20 cellular contexts compared by ENCODE assay signal in the genomic region with DNA sequence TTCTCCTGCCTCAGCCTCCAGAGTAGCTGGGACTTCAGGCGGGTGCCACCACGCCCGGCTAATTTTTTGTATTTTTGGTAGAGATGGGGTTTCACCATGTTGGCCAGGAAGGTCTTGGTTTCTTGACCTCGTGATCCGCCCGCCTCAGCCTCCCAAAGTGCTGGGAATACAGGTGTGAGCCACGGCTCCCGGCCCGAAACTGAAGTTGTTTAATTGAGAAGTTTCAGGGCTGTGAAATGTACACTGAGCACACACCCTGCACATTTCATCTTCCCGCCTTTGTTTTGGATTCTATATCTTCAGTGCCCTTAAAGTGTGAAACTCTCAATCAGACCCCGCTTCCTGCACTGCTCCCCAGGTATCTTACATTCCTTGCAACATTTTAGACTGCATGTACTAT.
"Had no signal": no experiment of that assay in that cellular context is flagged by ENCODE, and none has a peak within 500 bp of the region (broad histone marks: within the 10 kb centered on the region; RNA-seq: fewer than 3 reads in every experiment).

No MANE protein-coding gene starts in this region.

- H3K27me3 ChIP-seq: colonic mucosa, heart left ventricle, neutrophil, sigmoid colon, stomach, transverse colon had no signal

- H3K4me3 Mint-ChIP-seq: endodermal cell; naive thymus-derived CD8-positive, alpha-beta T cell had no signal

- DNase-seq: colonic mucosa; dermis blood vessel endothelial cell; endodermal cell; heart left ventricle; hippocampal formation; left colon; left ventricle myocardium superior; mesendoderm; mucosa of descending colon; naive thymus-derived CD8-positive, alpha-beta T cell; sigmoid colon; stimulated activated CD4-positive, alpha-beta T cell treated with anti-CD3 and anti-CD28 coated beads, Interleukin-12 subunit alpha, Interleukin-12 subunit beta, amount 100 ng/mL, for 4 hours; stimulated activated naive CD4-positive, alpha-beta T cell; stomach; substantia nigra; transverse colon had no signal

- H3K4me3 ChIP-seq: colonic mucosa, heart left ventricle, mucosa of descending colon, sigmoid colon, skin epidermis, stomach, thoracic aorta, transverse colon had no signal

- H3K4me1 ChIP-seq: colonic mucosa, transverse colon had no signal

- H3K27ac ChIP-seq: colonic mucosa, heart left ventricle, neutrophil, sigmoid colon, skin epidermis, stomach, thoracic aorta, transverse colon had no signal

- H3K27ac Mint-ChIP-seq: endodermal cell had no signal

- FAIRE-seq: frontal cortex had no signal

- H3K27me3 Mint-ChIP-seq: naive thymus-derived CD8-positive, alpha-beta T cell had no signal

- H3K9me3 Mint-ChIP-seq: endodermal cell had no signal

- H3K36me3 Mint-ChIP-seq: naive thymus-derived CD8-positive, alpha-beta T cell had no signal

- ATAC-seq: heart left ventricle; left colon; left ventricle myocardium superior; mucosa of descending colon; naive thymus-derived CD8-positive, alpha-beta T cell had no signal

- H3K9me3 ChIP-seq: colonic mucosa, heart left ventricle, mucosa of descending colon, neutrophil, sigmoid colon, stomach, thoracic aorta, transverse colon had no signal

- H3K36me3 ChIP-seq: colonic mucosa, neutrophil, sigmoid colon, stomach, thoracic aorta, transverse colon had no signal
